ENCODE assay signal across 8 cellular contexts in genomic region chr3:161914703-161915102, GRCh38.
DNase-seq lines count a peak whose midpoint lies in the region; ATAC-seq and TF ChIP-seq lines count a peak whose summit lies in the region.

No MANE protein-coding gene starts in this region.

- H3K9me3 Mint-ChIP-seq in natural killer cell treated with Interleukin-12 subunit alpha and Interleukin-12 subunit beta and Interleukin-15 and Interleukin-18, amount 100 ng/mL, for 72 hours = peaks cover 15% of the 10 kb centered on the region

- H3K27me3 ChIP-seq in colonic mucosa = no peaks in the 10 kb centered on the region

- no peaks in the 10 kb centered on the region for H3K36me3 ChIP-seq in colonic mucosa

- DNase-seq in Daoy (ENCODE audit: low read depth) (peak; percentile 49), NCI-H510A treated with DMSO at 0.1 percent for 48 hours (lab: John Stamatoyannopoulos, UW) (peak; percentile 10), colonic mucosa (peak; percentile 19), mucosa of gallbladder (ENCODE audit: low spot score) (peak; percentile 26)
- no peak for DNase-seq in activated CD4-positive, alpha-beta T cell treated with anti-CD3 and anti-CD28 coated beads, Interleukin-2, amount 50 U/mL, for 48 hours
- no peak for DNase-seq in natural killer cell treated with Interleukin-12 subunit alpha and Interleukin-12 subunit beta and Interleukin-15 and Interleukin-18, amount 100 ng/mL, for 72 hours (ENCODE audit: low spot score)

- H3K27me3 Mint-ChIP-seq in natural killer cell treated with Interleukin-12 subunit alpha and Interleukin-12 subunit beta and Interleukin-15 and Interleukin-18, amount 100 ng/mL, for 72 hours = no peaks in the 10 kb centered on the region

- ATAC-seq in HG03196 (IDR thresholded peaks at IDR 0.05; ENCODE audit: unreplicated experiment) (no peak), HG03095 (IDR thresholded peaks at IDR 0.05; ENCODE audit: unreplicated experiment) (no peak)
- no peak for ATAC-seq in natural killer cell treated with Interleukin-12 subunit alpha and Interleukin-12 subunit beta and Interleukin-15 and Interleukin-18, amount 100 ng/mL, for 72 hours

- no peaks in the 10 kb centered on the region for H3K4me1 Mint-ChIP-seq in natural killer cell treated with Interleukin-12 subunit alpha and Interleukin-12 subunit beta and Interleukin-15 and Interleukin-18, amount 100 ng/mL, for 72 hours (ENCODE audit: low read depth in 2 of 2)

- no peaks in the 10 kb centered on the region for H3K4me1 ChIP-seq in colonic mucosa

- no peak overlapping the region for H3K4me3 Mint-ChIP-seq in natural killer cell treated with Interleukin-12 subunit alpha and Interleukin-12 subunit beta and Interleukin-15 and Interleukin-18, amount 100 ng/mL, for 72 hours

- H3K36me3 Mint-ChIP-seq in natural killer cell treated with Interleukin-12 subunit alpha and Interleukin-12 subunit beta and Interleukin-15 and Interleukin-18, amount 100 ng/mL, for 72 hours = no peaks in the 10 kb centered on the region

- no peak for TF ChIP-seq CTCF in colonic mucosa (IDR thresholded peaks at IDR 0.05)

- intact Hi-C loops in colonic mucosa (cut with DNase I) = no loop called here

- H3K9me3 ChIP-seq in colonic mucosa = no peaks in the 10 kb centered on the region

- H3K4me3 ChIP-seq in colonic mucosa = no peak overlapping the region

- no peak overlapping the region for H3K27ac ChIP-seq in colonic mucosa

- H3K9ac ChIP-seq in colonic mucosa (ENCODE audit: low read depth in 2 of 2, low read length in 2 of 2) = no peak overlapping the region

- no peak overlapping the region for H3K27ac Mint-ChIP-seq in natural killer cell treated with Interleukin-12 subunit alpha and Interleukin-12 subunit beta and Interleukin-15 and Interleukin-18, amount 100 ng/mL, for 72 hours

Comparison
In these comparisons a context has a peak if more than half of its experiments do, and no peak if none do; other contexts are left out.
1. DNase-seq: peak in Daoy (single experiment), NCI-H510A treated with DMSO at 0.1 percent for 48 hours (single experiment), colonic mucosa (single experiment) and mucosa of gallbladder (single experiment); none in activated CD4-positive, alpha-beta T cell treated with anti-CD3 and anti-CD28 coated beads, Interleukin-2, amount 50 U/mL, for 48 hours (0 of 2) and natural killer cell treated with Interleukin-12 subunit alpha and Interleukin-12 subunit beta and Interleukin-15 and Interleukin-18, amount 100 ng/mL, for 72 hours (single experiment).